ENCODE assay signal across 8 cellular contexts in genomic region chr18:58321986-58322385, GRCh38.
DNase-seq lines count a peak whose midpoint lies in the region; ATAC-seq and TF ChIP-seq lines count a peak whose summit lies in the region.

No MANE protein-coding gene starts in this region.

- H3K4me1 ChIP-seq in CD4-positive, alpha-beta memory T cell (ENCODE audit: insufficient read depth, low read length), result peaks cover 11% of the 10 kb centered on the region
- H3K4me1 ChIP-seq in heart right ventricle (peaks cover 0 to 28% (median 14%) of the 10 kb centered on the region in 9 donors), gastrocnemius medialis (peaks cover 26 to 39% of the 10 kb centered on the region in 2 donors)

- H3K27me3 ChIP-seq in CD4-positive, alpha-beta memory T cell (ENCODE audit: insufficient read depth, low read length), result no peaks in the 10 kb centered on the region
- no peaks in the 10 kb centered on the region for H3K27me3 ChIP-seq in heart right ventricle
- no peaks in the 10 kb centered on the region for H3K27me3 ChIP-seq in gastrocnemius medialis

- intact Hi-C loops in CD4-positive, alpha-beta memory T cell (cut with micrococcal nuclease), result loop anchor here (1.0 to 10.0 kb wide), 7 partner anchors 19 to 691 kb away; no protein-coding TSS in a partner anchor
- intact Hi-C loops in heart right ventricle (cut with DNase I), result loop anchor here in 9 of 10 donors (2.0 to 10.0 kb wide), 11 partner anchors 31 to 280 kb away; partner anchors contain the start of gene NEDD4L (in 4 of the 9)
- intact Hi-C loops in gastrocnemius medialis (cut with DNase I; ENCODE audit: low total_unique reads), result loop anchor here (1.0 to 5.0 kb wide), 3 partner anchors 67 to 280 kb away; partner anchors contain the start of gene NEDD4L

- H3K4me3 ChIP-seq in CD4-positive, alpha-beta memory T cell (ENCODE audit: low read length in 2 of 2), result no peak overlapping the region
- H3K4me3 ChIP-seq in heart right ventricle (peak overlapping the region in 4 of 10 donors; percentile 8 to 22 (median 14)), gastrocnemius medialis (peak overlapping the region in 1 of 4 donors; percentile 11)

- H3K27me3 Mint-ChIP-seq in CD4-positive, alpha-beta memory T cell, result peaks cover 4% of the 10 kb centered on the region in 2 donors
- H3K27me3 Mint-ChIP-seq in activated naive CD8-positive, alpha-beta T cell treated with anti-CD3 and anti-CD28 coated beads, Interleukin-2, amount 50 U/mL, for 24 hours, result no peaks in the 10 kb centered on the region

- POLR2A ChIA-PET in CD4-positive, alpha-beta memory T cell (lab: Charles Lee; ENCODE audit: partially characterized antibody), result interaction anchor here (0.7 to 1.3 kb wide), 3 partner anchors 10 to 19 kb away, joined by 3 to 4 read pairs (median 3); no protein-coding TSS in a partner anchor

- no peaks in the 10 kb centered on the region for H3K36me3 Mint-ChIP-seq in CD4-positive, alpha-beta memory T cell
- H3K36me3 Mint-ChIP-seq in activated naive CD8-positive, alpha-beta T cell treated with anti-CD3 and anti-CD28 coated beads, Interleukin-2, amount 50 U/mL, for 24 hours (ENCODE audit: low read depth), result no peaks in the 10 kb centered on the region

- H3K9me3 ChIP-seq in CD4-positive, alpha-beta memory T cell (ENCODE audit: control insufficient read depth in 1 of 2, low read length in 2 of 2), result no peaks in the 10 kb centered on the region
- H3K9me3 ChIP-seq in heart right ventricle, result no peaks in the 10 kb centered on the region
- H3K9me3 ChIP-seq in gastrocnemius medialis, result no peaks in the 10 kb centered on the region

- H3K4me1 Mint-ChIP-seq in CD4-positive, alpha-beta memory T cell, result peaks cover 12 to 21% (median 17%) of the 10 kb centered on the region in 4 donors
- H3K4me1 Mint-ChIP-seq in activated naive CD8-positive, alpha-beta T cell treated with anti-CD3 and anti-CD28 coated beads, Interleukin-2, amount 50 U/mL, for 24 hours, result peaks cover 20% of the 10 kb centered on the region

- H3K27ac Mint-ChIP-seq in CD4-positive, alpha-beta memory T cell, result peak overlapping the region; percentile 26 to 92 (median 53)
- H3K27ac Mint-ChIP-seq in activated naive CD8-positive, alpha-beta T cell treated with anti-CD3 and anti-CD28 coated beads, Interleukin-2, amount 50 U/mL, for 24 hours, result no peak overlapping the region

- WGBS in heart right ventricle, 2 donors, result 5% methylated on average over 6 of the region's 6 CpGs

- in situ Hi-C loops in gastrocnemius medialis (cut with MboI; ENCODE audit: low sequenced_read_pairs in 4 of 4), result loop anchor here in 2 of 4 donors (10.0 kb wide), 3 partner anchors 67 to 137 kb away; no protein-coding TSS in a partner anchor

- peak; percentile 45 to 72 (median 70) for DNase-seq in CD4-positive, alpha-beta memory T cell
- DNase-seq in LoVo (ENCODE audit: low spot score), result peak; percentile 84
- peak; percentile 68 for DNase-seq in SIG-M5 treated with dmso at 0.1 percent for 504 hours (lab: John Stamatoyannopoulos, UW; ENCODE audit: unreplicated experiment)
- DNase-seq in activated naive CD8-positive, alpha-beta T cell treated with anti-CD3 and anti-CD28 coated beads, Interleukin-2, amount 50 U/mL, for 24 hours, result peak; percentile 43
- DNase-seq in heart right ventricle, result peak; percentile 35 to 79
- peak; percentile 80 to 85 for DNase-seq in gastrocnemius medialis

- peak; percentile 93 for ATAC-seq in GM19351 (IDR thresholded peaks at IDR 0.05; ENCODE audit: unreplicated experiment)
- ATAC-seq in activated naive CD8-positive, alpha-beta T cell treated with anti-CD3 and anti-CD28 coated beads, Interleukin-2, amount 50 U/mL, for 24 hours, result peak; percentile 95
- peak; percentile 90 to 97 (median 94) for ATAC-seq in heart right ventricle
- ATAC-seq in gastrocnemius medialis, result peak; percentile 91 to 98
- no peak for ATAC-seq in HG03159 (IDR thresholded peaks at IDR 0.05; ENCODE audit: unreplicated experiment)

- peak overlapping the region in 7 of 8 donors; percentile 36 to 88 (median 72) for H3K4me3 Mint-ChIP-seq in CD4-positive, alpha-beta memory T cell
- H3K4me3 Mint-ChIP-seq in activated naive CD8-positive, alpha-beta T cell treated with anti-CD3 and anti-CD28 coated beads, Interleukin-2, amount 50 U/mL, for 24 hours, result no peak overlapping the region

- peak; percentile 49 to 51 for TF ChIP-seq POLR2A in gastrocnemius medialis (IDR thresholded peaks at IDR 0.05)

- CTCF ChIA-PET in CD4-positive, alpha-beta memory T cell (lab: Charles Lee; ENCODE audit: partially characterized antibody), result interaction anchor here (0.6 to 2.4 kb wide), 9 partner anchors 8 to 161 kb away, joined by 3 to 20 read pairs (median 6); no protein-coding TSS in a partner anchor

- peaks cover 0 to 1% (median 0%) of the 10 kb centered on the region in 8 donors for H3K9me3 Mint-ChIP-seq in CD4-positive, alpha-beta memory T cell
- no peaks in the 10 kb centered on the region for H3K9me3 Mint-ChIP-seq in activated naive CD8-positive, alpha-beta T cell treated with anti-CD3 and anti-CD28 coated beads, Interleukin-2, amount 50 U/mL, for 24 hours

- H3K27ac ChIP-seq in CD4-positive, alpha-beta memory T cell (ENCODE audit: low read depth, low read length), result no peak overlapping the region
- peak overlapping the region in 8 of 10 donors; percentile 32 to 61 (median 47) for H3K27ac ChIP-seq in heart right ventricle
- peak overlapping the region; percentile 62 to 85 (median 82) for H3K27ac ChIP-seq in gastrocnemius medialis

- peak; percentile 38 to 80 (median 61) for TF ChIP-seq CTCF in heart right ventricle (IDR thresholded peaks at IDR 0.05)
- TF ChIP-seq CTCF in gastrocnemius medialis (IDR thresholded peaks at IDR 0.05 in 4 of 5, conservative IDR thresholded peaks at IDR 0.05 in 1 of 5), result peak in 4 of 5 experiments; percentile 57 to 74 (median 70)

- no peaks in the 10 kb centered on the region for H3K36me3 ChIP-seq in CD4-positive, alpha-beta memory T cell (ENCODE audit: insufficient read depth, low read length)
- H3K36me3 ChIP-seq in heart right ventricle (peaks cover 0 to 38% (median 0%) of the 10 kb centered on the region in 9 donors), gastrocnemius medialis (peaks cover 0 to 11% of the 10 kb centered on the region in 2 donors)
